ENCODE assay signal across 27 cellular contexts in genomic region chr5:652023-652515, GRCh38. TPM values are rescaled to one million over a fixed set of nuclear protein-coding genes. Genes with fewer than 3 reads are reported as not detected.
"Had no signal": no experiment of that assay in that cellular context is flagged by ENCODE, and none has a peak within 500 bp of the region (broad histone marks: within the 10 kb centered on the region; RNA-seq: fewer than 3 reads in every experiment).

No MANE protein-coding gene starts in this region.

- H3K4me1 ChIP-seq: body of pancreas, prostate gland, stomach, upper lobe of left lung had no signal

- H2AFZ ChIP-seq: hepatocyte had no signal

- ATAC-seq: activated CD4-positive, CD25-positive, alpha-beta regulatory T cell treated with anti-CD3 and anti-CD28 coated beads, Interleukin-2, amount 50 U/mL, for 24 hours; activated naive CD8-positive, alpha-beta T cell treated with anti-CD3 and anti-CD28 coated beads, Interleukin-2, amount 50 U/mL, for 24 hours; body of pancreas; effector memory CD8-positive, alpha-beta T cell; esophagus mucosa; left ventricle myocardium superior; stimulated activated memory B cell treated with anti-CD40 and anti-IgM and Interleukin-4, amounts not matched to agents 10 μg/mL and 1 μg/mL and 100 μg/mL, for 72 hours had no signal

- H3K27me3 ChIP-seq: body of pancreas, cardiac muscle cell, hepatocyte, stomach, upper lobe of left lung had no signal

- H3K9me3 ChIP-seq: body of pancreas, mucosa of descending colon, prostate gland, stomach, upper lobe of left lung had no signal

- H3K9me3 Mint-ChIP-seq: activated CD4-positive, alpha-beta memory T cell treated with anti-CD3 and anti-CD28 coated beads, Interleukin-2, amount 10 ng/mL, durations not matched to agents 7 days and 5 days; activated CD4-positive, alpha-beta T cell treated with anti-CD3 and anti-CD28 coated beads, Interleukin-2, amount 10 ng/mL, durations not matched to agents 24 days and 14 days; activated naive CD8-positive, alpha-beta T cell treated with anti-CD3 and anti-CD28 coated beads, Interleukin-2, amount 50 U/mL, for 24 hours; effector memory CD8-positive, alpha-beta T cell; memory B cell; stimulated activated memory B cell treated with anti-CD40 and anti-IgM and Interleukin-4, amounts not matched to agents 10 μg/mL and 1 μg/mL and 100 μg/mL, for 72 hours had no signal

- DNase-seq: activated CD4-positive, alpha-beta memory T cell treated with anti-CD3 and anti-CD28 coated beads, Interleukin-2, amount 10 ng/mL, durations not matched to agents 7 days and 5 days; activated CD4-positive, alpha-beta T cell treated with anti-CD3 and anti-CD28 coated beads, Interleukin-2, amount 10 ng/mL, durations not matched to agents 24 days and 14 days; activated gamma-delta T cell; activated naive CD4-positive, alpha-beta T cell treated with anti-CD3 and anti-CD28 coated beads, Interleukin-2, amount 50 U/mL, for 16 hours; activated naive CD8-positive, alpha-beta T cell treated with anti-CD3 and anti-CD28 coated beads, Interleukin-2, amount 50 U/mL, for 24 hours; body of pancreas; effector memory CD8-positive, alpha-beta T cell; foreskin melanocyte; immature natural killer cell; kidney glomerular epithelial cell; left ventricle myocardium superior; naive B cell; stimulated activated CD4-positive, alpha-beta T cell treated with anti-CD3 and anti-CD28 coated beads, Interleukin-1b, Interleukin-23, amount 100 ng/mL, for 48 hours; stomach had no signal

- H3K27ac Mint-ChIP-seq: activated CD4-positive, alpha-beta memory T cell treated with anti-CD3 and anti-CD28 coated beads, Interleukin-2, amount 10 ng/mL, durations not matched to agents 7 days and 5 days; activated CD4-positive, alpha-beta T cell treated with anti-CD3 and anti-CD28 coated beads, Interleukin-2, amount 10 ng/mL, durations not matched to agents 24 days and 14 days; activated naive CD8-positive, alpha-beta T cell treated with anti-CD3 and anti-CD28 coated beads, Interleukin-2, amount 50 U/mL, for 24 hours; memory B cell; naive B cell; stimulated activated memory B cell treated with anti-CD40 and anti-IgM and Interleukin-4, amounts not matched to agents 10 μg/mL and 1 μg/mL and 100 μg/mL, for 72 hours had no signal

- FAIRE-seq: colon, endothelial cell of umbilical vein had no signal

- H3K4me3 Mint-ChIP-seq: activated CD4-positive, alpha-beta memory T cell treated with anti-CD3 and anti-CD28 coated beads, Interleukin-2, amount 10 ng/mL, durations not matched to agents 7 days and 5 days; activated CD4-positive, alpha-beta T cell treated with anti-CD3 and anti-CD28 coated beads, Interleukin-2, amount 10 ng/mL, durations not matched to agents 24 days and 14 days; activated naive CD8-positive, alpha-beta T cell treated with anti-CD3 and anti-CD28 coated beads, Interleukin-2, amount 50 U/mL, for 24 hours; effector memory CD8-positive, alpha-beta T cell; memory B cell; naive B cell; stimulated activated memory B cell treated with anti-CD40 and anti-IgM and Interleukin-4, amounts not matched to agents 10 μg/mL and 1 μg/mL and 100 μg/mL, for 72 hours had no signal

- H3K4me1 Mint-ChIP-seq: activated CD4-positive, alpha-beta memory T cell treated with anti-CD3 and anti-CD28 coated beads, Interleukin-2, amount 10 ng/mL, durations not matched to agents 7 days and 5 days; activated CD4-positive, alpha-beta T cell treated with anti-CD3 and anti-CD28 coated beads, Interleukin-2, amount 10 ng/mL, durations not matched to agents 24 days and 14 days; activated naive CD8-positive, alpha-beta T cell treated with anti-CD3 and anti-CD28 coated beads, Interleukin-2, amount 50 U/mL, for 24 hours; immature natural killer cell; memory B cell; stimulated activated memory B cell treated with anti-CD40 and anti-IgM and Interleukin-4, amounts not matched to agents 10 μg/mL and 1 μg/mL and 100 μg/mL, for 72 hours had no signal

- H3K79me2 ChIP-seq: hepatocyte had no signal

- H3K27me3 Mint-ChIP-seq: activated CD4-positive, alpha-beta memory T cell treated with anti-CD3 and anti-CD28 coated beads, Interleukin-2, amount 10 ng/mL, durations not matched to agents 7 days and 5 days; activated CD4-positive, alpha-beta T cell treated with anti-CD3 and anti-CD28 coated beads, Interleukin-2, amount 10 ng/mL, durations not matched to agents 24 days and 14 days; activated naive CD8-positive, alpha-beta T cell treated with anti-CD3 and anti-CD28 coated beads, Interleukin-2, amount 50 U/mL, for 24 hours; effector memory CD8-positive, alpha-beta T cell; memory B cell; naive B cell; stimulated activated memory B cell treated with anti-CD40 and anti-IgM and Interleukin-4, amounts not matched to agents 10 μg/mL and 1 μg/mL and 100 μg/mL, for 72 hours had no signal

- H3K36me3 ChIP-seq: prostate gland had no signal

- H3K27ac ChIP-seq: body of pancreas, cardiac muscle cell, hepatocyte, prostate gland, skin epidermis, stomach, upper lobe of left lung had no signal

- H3K4me3 ChIP-seq: body of pancreas, cardiac muscle cell, hepatocyte, mucosa of descending colon, prostate gland, skin epidermis, stomach, upper lobe of left lung had no signal

- H3K4me2 ChIP-seq: hepatocyte had no signal

RNA-seq across cellular contexts. Expression of gene TPPP, which starts 41.1 kb away (rescaled TPM):
- total RNA-seq: activated CD4-positive, alpha-beta T cell treated with anti-CD3 and anti-CD28 coated beads, Interleukin-2, amount 10 ng/mL, durations not matched to agents 24 days and 14 days; osteoblast had no signal
